2 cellular contexts compared by ENCODE assay signal in the genomic region with DNA sequence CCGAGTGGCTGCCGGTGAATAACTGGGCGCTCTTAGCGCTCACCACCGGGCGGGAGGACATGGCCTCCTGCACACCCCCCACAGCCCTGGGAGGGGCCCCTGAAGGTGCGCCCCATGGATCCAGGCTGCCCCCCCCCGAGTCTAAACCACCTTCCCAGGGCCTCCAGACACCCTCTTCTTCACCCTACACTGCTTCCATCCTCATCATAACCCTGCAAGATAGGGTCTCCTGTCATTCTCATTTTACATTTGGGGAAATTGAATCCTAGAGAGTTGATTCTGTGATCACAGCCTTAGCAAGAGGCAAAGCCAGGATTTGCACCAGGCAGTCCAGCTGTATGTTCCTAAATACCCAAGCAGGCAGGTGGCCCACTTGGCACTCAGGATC.
TF ChIP-seq lines count a peak whose summit lies in the region.

No MANE protein-coding gene starts in this region.

TF ChIP-seq in A549, 52 proteins besides CTCF, POLR2A, EP300 and RAD21 (continued from another document):
- TF ChIP-seq NR3C1 (IDR thresholded peaks at IDR 0.05): no peak
- TF ChIP-seq FOXS1 (CRISPR knock-in tag; IDR thresholded peaks at IDR 0.05): no peak
- no peak for TF ChIP-seq ESRRA (IDR thresholded peaks at IDR 0.05; ENCODE audit: borderline replicate concordance, low read length)
- TF ChIP-seq RARB (CRISPR knock-in tag; IDR thresholded peaks at IDR 0.05): no peak
TF ChIP-seq in A549: peak in this region for 0.

TF ChIP-seq in HCT116, 20 proteins besides CTCF, POLR2A, EP300 and RAD21 (continued from another document):
- TF ChIP-seq REST (IDR thresholded peaks at IDR 0.05; ENCODE audit: low read depth): no peak
- TF ChIP-seq POLR2AphosphoS5 (IDR thresholded peaks at IDR 0.05; ENCODE audit: low read depth, low read length): no peak
- no peak for TF ChIP-seq ELF1 (IDR thresholded peaks at IDR 0.05; ENCODE audit: borderline replicate concordance, low read depth)
- TF ChIP-seq CEBPB (IDR thresholded peaks at IDR 0.05; ENCODE audit: low read depth): no peak
- TF ChIP-seq, protein P1, sequence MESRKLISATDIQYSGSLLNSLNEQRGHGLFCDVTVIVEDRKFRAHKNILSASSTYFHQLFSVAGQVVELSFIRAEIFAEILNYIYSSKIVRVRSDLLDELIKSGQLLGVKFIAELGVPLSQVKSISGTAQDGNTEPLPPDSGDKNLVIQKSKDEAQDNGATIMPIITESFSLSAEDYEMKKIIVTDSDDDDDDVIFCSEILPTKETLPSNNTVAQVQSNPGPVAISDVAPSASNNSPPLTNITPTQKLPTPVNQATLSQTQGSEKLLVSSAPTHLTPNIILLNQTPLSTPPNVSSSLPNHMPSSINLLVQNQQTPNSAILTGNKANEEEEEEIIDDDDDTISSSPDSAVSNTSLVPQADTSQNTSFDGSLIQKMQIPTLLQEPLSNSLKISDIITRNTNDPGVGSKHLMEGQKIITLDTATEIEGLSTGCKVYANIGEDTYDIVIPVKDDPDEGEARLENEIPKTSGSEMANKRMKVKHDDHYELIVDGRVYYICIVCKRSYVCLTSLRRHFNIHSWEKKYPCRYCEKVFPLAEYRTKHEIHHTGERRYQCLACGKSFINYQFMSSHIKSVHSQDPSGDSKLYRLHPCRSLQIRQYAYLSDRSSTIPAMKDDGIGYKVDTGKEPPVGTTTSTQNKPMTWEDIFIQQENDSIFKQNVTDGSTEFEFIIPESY (IDR thresholded peaks at IDR 0.05; ENCODE audit: extremely low read depth, insufficient replicate concordance, low read length): no peak
- no peak for TF ChIP-seq EZH2phosphoT487 (IDR thresholded peaks at IDR 0.05; ENCODE audit: borderline replicate concordance)
- TF ChIP-seq TCF7L2 (IDR thresholded peaks at IDR 0.05; ENCODE audit: borderline replicate concordance, extremely low read depth, insufficient read depth, insufficient read length): no peak
